In genomic region chr7:42987648-42988214, GRCh38 we compare ENCODE assay signal across 21 cellular contexts. TPM values are rescaled to one million over a fixed set of nuclear protein-coding genes. Genes with fewer than 3 reads are reported as not detected.
DNase-seq lines count a peak whose midpoint lies in the region; ATAC-seq, FAIRE-seq and TF ChIP-seq lines count a peak whose summit lies in the region.
"Had no signal": no experiment of that assay in that cellular context is flagged by ENCODE, and none has a peak within 500 bp of the region (broad histone marks: within the 10 kb centered on the region; RNA-seq: fewer than 3 reads in every experiment).

No MANE protein-coding gene starts in this region.

- peak; percentile 52 for FAIRE-seq in bronchial epithelial cell (lab: Jason Lieb, UNC)
- FAIRE-seq: A549, D721Med, G401.6, GM12891 had no signal

- H3K27ac ChIP-seq in GM23338 (ENCODE audit: low read depth) (no peak overlapping the region), mesenchymal stem cell (ENCODE audit: low read length, poor library complexity, severe bottlenecking) (no peak overlapping the region)
- H3K27ac ChIP-seq: 22Rv1; A549; BLaER1 treated with 17β-estradiol and CSF1 and Interleukin-3, amounts not matched to agents 10 nM and 100 nM; C4-2B had no signal

- H3K9me2 ChIP-seq in GM23338 (ENCODE audit: insufficient read depth), result peaks cover 5% of the 10 kb centered on the region

- no peak overlapping the region for H3K27ac Mint-ChIP-seq in GM23338
- no peak overlapping the region for H3K27ac Mint-ChIP-seq in WTC11
- H3K27ac Mint-ChIP-seq: B cell; CD4-positive, alpha-beta T cell; CD8-positive, alpha-beta T cell had no signal

- H2AFZ ChIP-seq in GM23338, result 0 out of 2 replicates have a peak overlapping the region, but pooled peaks have one; percentile 8
- H2AFZ ChIP-seq in mesenchymal stem cell (ENCODE audit: low read depth, low read length), result no peak overlapping the region

- POLR2A ChIA-PET in WTC11 (lab: Charles Lee), result no interaction called here

- CTCF ChIA-PET in WTC11 (lab: Charles Lee), result interaction anchor here (1.3 to 2.0 kb wide), 3 partner anchors 47 to 120 kb away, joined by 4 read pairs; no protein-coding TSS in a partner anchor

- DNase-seq in GM23338 (ENCODE audit: low spot score), result no peak
- DNase-seq in bronchial epithelial cell (ENCODE audit: low read depth), result no peak
- DNase-seq in mesenchymal stem cell, result no peak
- DNase-seq in WTC11 (ENCODE audit: low spot score), result no peak
- DNase-seq in NAMALWA (ENCODE audit: low spot score), result no peak
- DNase-seq: AML-193; Caco-2; Calu3; CD4-positive, alpha-beta T cell; CD8-positive, alpha-beta T cell; DMS79 treated with DMSO at 0.1 percent for 48 hours; GF-D8 had no signal

- WGBS in mesenchymal stem cell, result 87% methylated on average over 2 of the region's 3 CpGs

- peaks cover 15% of the 10 kb centered on the region for H3K4me1 Mint-ChIP-seq in GM23338
- peaks cover 14% of the 10 kb centered on the region for H3K4me1 Mint-ChIP-seq in WTC11
- H3K4me1 Mint-ChIP-seq: B cell had no signal

- H4K20me1 ChIP-seq in GM23338 (replicated peaks; ENCODE audit: insufficient read depth), result no peaks in the 10 kb centered on the region
- H4K20me1 ChIP-seq: BLaER1 treated with 17β-estradiol and CSF1 and Interleukin-3, amounts not matched to agents 10 nM and 100 nM had no signal

- no peaks in the 10 kb centered on the region for H3K27me3 ChIP-seq in GM23338 (ENCODE audit: insufficient read depth)
- H3K27me3 ChIP-seq in bronchial epithelial cell (ENCODE audit: control insufficient read depth, insufficient read depth, low read length), result peaks cover 5% of the 10 kb centered on the region
- H3K27me3 ChIP-seq in mesenchymal stem cell (ENCODE audit: control insufficient read depth in 1 of 2, insufficient read depth in 1 of 2, low read length in 2 of 2), result peaks cover 0 to 4% of the 10 kb centered on the region in 2 experiments
- H3K27me3 ChIP-seq: BLaER1 treated with 17β-estradiol and CSF1 and Interleukin-3, amounts not matched to agents 10 nM and 100 nM had no signal

- H3K27me3 Mint-ChIP-seq in GM23338 (ENCODE audit: insufficient read depth, low read depth, poor library complexity), result peaks cover 2% of the 10 kb centered on the region
- H3K27me3 Mint-ChIP-seq in WTC11 (ENCODE audit: low read depth), result no peaks in the 10 kb centered on the region

- no peak overlapping the region for H2BK12ac ChIP-seq in mesenchymal stem cell (ENCODE audit: low read length in 2 of 2)

- no peak overlapping the region for H3K23ac ChIP-seq in mesenchymal stem cell (ENCODE audit: low read length in 2 of 2)

- H3F3A ChIP-seq in GM23338 (replicated peaks; ENCODE audit: low read depth), result no peaks in the 10 kb centered on the region

- H3K79me1 ChIP-seq in mesenchymal stem cell (replicated peaks; ENCODE audit: low read length, poor library complexity, severe bottlenecking), result no peaks in the 10 kb centered on the region

- H3K4me3 Mint-ChIP-seq in GM23338, result no peak overlapping the region
- no peak overlapping the region for H3K4me3 Mint-ChIP-seq in WTC11
- H3K4me3 Mint-ChIP-seq: B cell; CD4-positive, alpha-beta T cell; CD8-positive, alpha-beta T cell had no signal

- H3K4me1 ChIP-seq in GM23338 (ENCODE audit: insufficient read depth) (peaks cover 5% of the 10 kb centered on the region; the same call in 1 of the 2 replicates), mesenchymal stem cell (ENCODE audit: control insufficient read depth, insufficient read depth, low read depth, low read length) (no peaks in the 10 kb centered on the region)
- H3K4me1 ChIP-seq: A549, Caco-2 had no signal

- peak overlapping the region; percentile 57 for H2BK15ac ChIP-seq in mesenchymal stem cell (ENCODE audit: low read depth, poor library complexity, severe bottlenecking)

- H3K9me3 ChIP-seq in mesenchymal stem cell (ENCODE audit: control insufficient read depth, low read length), result peaks cover 18% of the 10 kb centered on the region
- H3K9me3 ChIP-seq: Caco-2 had no signal

- H3K4ac ChIP-seq in mesenchymal stem cell (ENCODE audit: low read depth in 1 of 2, low read length in 2 of 2), result no peak overlapping the region

- H4K8ac ChIP-seq in mesenchymal stem cell (ENCODE audit: low read length), result no peak overlapping the region

- ATAC-seq in GM23338 (no peak), WTC11 (no peak), HG03457 (IDR thresholded peaks at IDR 0.05; ENCODE audit: unreplicated experiment) (no peak)
- ATAC-seq: A549; CD8-positive, alpha-beta T cell had no signal

- no peak overlapping the region for H2AK5ac ChIP-seq in mesenchymal stem cell (ENCODE audit: low read length, severe bottlenecking)

- H4K91ac ChIP-seq in mesenchymal stem cell (ENCODE audit: low read length), result no peak overlapping the region

- H2BK120ac ChIP-seq in mesenchymal stem cell (ENCODE audit: low read depth, low read length), result no peak overlapping the region

- H3K18ac ChIP-seq in mesenchymal stem cell (ENCODE audit: low read depth in 1 of 2, low read length in 2 of 2), result peak overlapping the region in 1 of 2 experiments; percentile 7

- TF ChIP-seq CTCF in GM23338 (conservative IDR thresholded peaks at IDR 0.05; ENCODE audit: low read depth in 2 of 2) (no peak), bronchial epithelial cell (IDR thresholded peaks at IDR 0.05; ENCODE audit: insufficient read depth, low read length, severe bottlenecking) (no peak), WTC11 (IDR thresholded peaks at IDR 0.05) (no peak)

- no peak overlapping the region for H2BK5ac ChIP-seq in mesenchymal stem cell (ENCODE audit: low read depth, low read length, poor library complexity, severe bottlenecking)

- H3K4me3 ChIP-seq in GM23338 (no peak overlapping the region), bronchial epithelial cell (ENCODE audit: low read depth, low read length) (no peak overlapping the region), mesenchymal stem cell (ENCODE audit: insufficient read depth in 1 of 2, low read depth in 1 of 2, low read length in 2 of 2) (no peak overlapping the region)
- H3K4me3 ChIP-seq: A549; BLaER1 treated with 17β-estradiol and CSF1 and Interleukin-3, amounts not matched to agents 10 nM and 100 nM had no signal

- H3K9ac ChIP-seq in mesenchymal stem cell (ENCODE audit: low read length), result no peak overlapping the region
- H3K9ac ChIP-seq: BLaER1 treated with 17β-estradiol and CSF1 and Interleukin-3, amounts not matched to agents 10 nM and 100 nM had no signal

- no peaks in the 10 kb centered on the region for H3K36me3 Mint-ChIP-seq in GM23338 (ENCODE audit: low read depth)
- peaks cover 4% of the 10 kb centered on the region for H3K36me3 Mint-ChIP-seq in WTC11
- H3K36me3 Mint-ChIP-seq: CD8-positive, alpha-beta T cell had no signal

- peak overlapping the region in 1 of 2 experiments; percentile 12 for H3K14ac ChIP-seq in mesenchymal stem cell (ENCODE audit: low read length in 2 of 2)

- H3K9me3 Mint-ChIP-seq in GM23338 (peaks cover 5% of the 10 kb centered on the region; the same call in 2 of the 3 replicates), WTC11 (peaks cover 27% of the 10 kb centered on the region)
- H3K9me3 Mint-ChIP-seq: CD4-positive, alpha-beta T cell had no signal

- H3K4me2 ChIP-seq in GM23338, result no peak overlapping the region
- no peak overlapping the region for H3K4me2 ChIP-seq in mesenchymal stem cell (ENCODE audit: low read length, poor library complexity, severe bottlenecking)
- H3K4me2 ChIP-seq: A549; BLaER1 treated with 17β-estradiol and CSF1 and Interleukin-3, amounts not matched to agents 10 nM and 100 nM had no signal

- H3K36me3 ChIP-seq in GM23338 (ENCODE audit: insufficient read depth), result no peaks in the 10 kb centered on the region
- no peaks in the 10 kb centered on the region for H3K36me3 ChIP-seq in bronchial epithelial cell (ENCODE audit: control insufficient read depth, insufficient read depth, low read length)
- H3K36me3 ChIP-seq in mesenchymal stem cell (ENCODE audit: control insufficient read depth in 1 of 2, insufficient read depth in 2 of 2, low read depth in 1 of 2, low read length in 2 of 2), result no peaks in the 10 kb centered on the region
- H3K36me3 ChIP-seq: BLaER1 treated with 17β-estradiol and CSF1 and Interleukin-3, amounts not matched to agents 10 nM and 100 nM had no signal

- H3K79me2 ChIP-seq in GM23338 (replicated peaks; ENCODE audit: insufficient read depth), result no peaks in the 10 kb centered on the region

TF ChIP-seq in GM23338, 12 proteins besides CTCF, POLR2A, EP300 and RAD21 (continues in another document):
- TF ChIP-seq POLR2AphosphoS5 (IDR thresholded peaks at IDR 0.05; ENCODE audit: low read depth) (no peak), ZNF331 (CRISPR knock-in tag; IDR thresholded peaks at IDR 0.05; ENCODE audit: low read depth) (no peak)

TF ChIP-seq in WTC11, 78 proteins besides CTCF, POLR2A, EP300 and RAD21 (continues in another document):
- TF ChIP-seq SMAD3 (CRISPR knock-in tag; IDR thresholded peaks at IDR 0.05; ENCODE audit: borderline replicate concordance), result no peak
- no peak for TF ChIP-seq TCF7 (CRISPR knock-in tag; IDR thresholded peaks at IDR 0.05; ENCODE audit: low read depth)
- TF ChIP-seq GABPB1 (CRISPR knock-in tag; IDR thresholded peaks at IDR 0.05), result no peak
- TF ChIP-seq NR2C2 (CRISPR knock-in tag; IDR thresholded peaks at IDR 0.05), result no peak
- TF ChIP-seq ZSCAN18 (CRISPR knock-in tag; IDR thresholded peaks at IDR 0.05), result no peak
- TF ChIP-seq RELA (CRISPR knock-in tag; IDR thresholded peaks at IDR 0.05; ENCODE audit: borderline replicate concordance), result no peak
- TF ChIP-seq ELF4 (CRISPR knock-in tag; IDR thresholded peaks at IDR 0.05; ENCODE audit: low read depth), result no peak

RNA-seq across cellular contexts. Expression of gene MRPL32, which starts 55.6 kb away (rescaled TPM):
- total RNA-seq in GM23338 (2014; rRNA removed; shearing (Covaris generic)), result 93.4 and 93.6 TPM in 2 replicates
- 303 and 310 TPM in 2 replicates for polyA plus RNA-seq in GM23338 (2016; fragmentation: Nextera tagmentation; extraction: Ambion mirVana)
- total RNA-seq in bronchial epithelial cell (62.6 and 63.2 TPM in 2 replicates), WTC11 (2021) (72.2 to 84.4 TPM (median 75.7 TPM) in 3 replicates)
- 65.8 TPM for polyA plus RNA-seq in mesenchymal stem cell (2013, experiment 1 of 2)
- 82.5 TPM for polyA plus RNA-seq in mesenchymal stem cell (2013, experiment 2 of 2)

RNA-seq across cellular contexts. Expression of gene PSMA2, which starts 55.8 kb away (rescaled TPM):
- total RNA-seq in GM23338 (2014; rRNA removed; shearing (Covaris generic)), result 178 and 214 TPM in 2 replicates
- 609 and 678 TPM in 2 replicates for polyA plus RNA-seq in GM23338 (2016; fragmentation: Nextera tagmentation; extraction: Ambion mirVana)
- total RNA-seq in bronchial epithelial cell, result 40.6 and 62.1 TPM in 2 replicates
- 149 TPM for polyA plus RNA-seq in mesenchymal stem cell (2013, experiment 1 of 2)
- polyA plus RNA-seq in mesenchymal stem cell (2013, experiment 2 of 2), result 165 TPM
- 203 to 228 TPM (median 219 TPM) in 3 replicates for total RNA-seq in WTC11 (2021)
